ENCODE assay signal across 1 cellular context in genomic region chr19:40567750-40568494, GRCh38.
TF ChIP-seq lines count a peak whose summit lies in the region.

No MANE protein-coding gene starts in this region.

TF ChIP-seq in K562, 482 proteins besides CTCF, POLR2A, EP300 and RAD21 (continues in another document):
- no peak for TF ChIP-seq SRSF3 (IDR thresholded peaks at IDR 0.05; ENCODE audit: insufficient read depth, low read length)
- TF ChIP-seq RBM25 (IDR thresholded peaks at IDR 0.05; ENCODE audit: low read depth, low read length, severe bottlenecking), result peak; percentile 98
- TF ChIP-seq ZBTB7A (IDR thresholded peaks at IDR 0.05; ENCODE audit: borderline replicate concordance, control insufficient read depth, low read depth, low read length), result peak; percentile 87; the same call in 1 of the 2 replicates
- no peak for TF ChIP-seq GATAD2A (IDR thresholded peaks at IDR 0.05)
- TF ChIP-seq SMAD2 (IDR thresholded peaks at IDR 0.05; ENCODE audit: low read depth, low read length), result no peak
- TF ChIP-seq HIVEP1 (CRISPR knock-in tag; IDR thresholded peaks at IDR 0.05), result no peak
- TF ChIP-seq ZFP36 (IDR thresholded peaks at IDR 0.05; ENCODE audit: low read depth, low read length, partially characterized antibody), result peak; percentile 98
- 0 out of 2 replicates have a peak, but pooled peaks have one; percentile 31 for TF ChIP-seq HDAC2 (IDR thresholded peaks at IDR 0.05)
- no peak for TF ChIP-seq KLF13 (tag; IDR thresholded peaks at IDR 0.05; ENCODE audit: borderline replicate concordance, low read depth)
- TF ChIP-seq MED1 (CRISPR knock-in tag; IDR thresholded peaks at IDR 0.05; ENCODE audit: borderline replicate concordance), result no peak
- peak; percentile 32 for TF ChIP-seq PCBP1 (IDR thresholded peaks at IDR 0.05; ENCODE audit: low read depth, low read length, poor library complexity, severe bottlenecking)
- TF ChIP-seq PURB (CRISPR knock-in tag; IDR thresholded peaks at IDR 0.05; ENCODE audit: low read depth), result no peak
- TF ChIP-seq GTF3C2 (IDR thresholded peaks at IDR 0.05; ENCODE audit: borderline replicate concordance, extremely low read depth, insufficient read length), result peak; percentile 37
- no peak for TF ChIP-seq ZNF41 (CRISPR knock-in tag; conservative IDR thresholded peaks at IDR 0.05)
- TF ChIP-seq KDM4B (IDR thresholded peaks at IDR 0.05; ENCODE audit: borderline replicate concordance in 2 of 2, low read depth in 1 of 2), result no peak
- no peak for TF ChIP-seq TCFL5 (CRISPR knock-in tag; conservative IDR thresholded peaks at IDR 0.05)
- peak; percentile 61; the same call in 1 of the 2 replicates for TF ChIP-seq PTBP1 (IDR thresholded peaks at IDR 0.05; ENCODE audit: low read depth, low read length)
- no peak for TF ChIP-seq NR2C1 (IDR thresholded peaks at IDR 0.05)
- no peak for TF ChIP-seq NR2C1 (tag; IDR thresholded peaks at IDR 0.05)
- no peak for TF ChIP-seq ZNF431 (CRISPR knock-in tag; IDR thresholded peaks at IDR 0.05)
- TF ChIP-seq GTF2B (IDR thresholded peaks at IDR 0.05; ENCODE audit: extremely low read depth, insufficient read length), result no peak
- TF ChIP-seq ZFP30 (CRISPR knock-in tag; IDR thresholded peaks at IDR 0.05; ENCODE audit: borderline replicate concordance), result no peak
- peak in 1 of 2 experiments; percentile 16; a peak in 2 of 4 replicates for TF ChIP-seq KDM1A (IDR thresholded peaks at IDR 0.05)
- peak; percentile 69; the same call in 1 of the 2 replicates for TF ChIP-seq BCOR (IDR thresholded peaks at IDR 0.05)
- TF ChIP-seq HES1 (IDR thresholded peaks at IDR 0.05; ENCODE audit: low read depth), result no peak
- no peak for TF ChIP-seq ZNF318 (IDR thresholded peaks at IDR 0.05; ENCODE audit: borderline replicate concordance in 1 of 2, low read depth in 1 of 2)
- TF ChIP-seq MLLT1 (IDR thresholded peaks at IDR 0.05), result no peak
- peak; percentile 52; the same call in 1 of the 2 replicates for TF ChIP-seq SMARCA5 (IDR thresholded peaks at IDR 0.05)
- TF ChIP-seq TAL1 (IDR thresholded peaks at IDR 0.05), result no peak
- no peak for TF ChIP-seq HOMEZ (CRISPR knock-in tag; IDR thresholded peaks at IDR 0.05)
- TF ChIP-seq ATF3 (IDR thresholded peaks at IDR 0.05), result no peak
- no peak for TF ChIP-seq ATF3 (CRISPR knock-in tag; conservative IDR thresholded peaks at IDR 0.05)
- no peak for TF ChIP-seq ILF3 (IDR thresholded peaks at IDR 0.05; ENCODE audit: borderline replicate concordance)
- 0 out of 2 replicates have a peak, but pooled peaks have one; percentile 15 for TF ChIP-seq POLR2G (IDR thresholded peaks at IDR 0.05; ENCODE audit: low read depth, low read length)
- peak; percentile 87 for TF ChIP-seq ZNF436 (CRISPR knock-in tag; IDR thresholded peaks at IDR 0.05)
- TF ChIP-seq ZNF140 (CRISPR knock-in tag; IDR thresholded peaks at IDR 0.05), result no peak
- TF ChIP-seq TSC22D4 (tag; IDR thresholded peaks at IDR 0.05), result no peak
- TF ChIP-seq TRIM24 (IDR thresholded peaks at IDR 0.05), result no peak
- no peak for TF ChIP-seq MTF1 (CRISPR knock-in tag; IDR thresholded peaks at IDR 0.05; ENCODE audit: borderline replicate concordance)
- TF ChIP-seq ZNF277 (CRISPR knock-in tag; IDR thresholded peaks at IDR 0.05; ENCODE audit: borderline replicate concordance), result no peak
